Comparison of ENCODE assay signal across 1 cellular context in the genomic region with DNA sequence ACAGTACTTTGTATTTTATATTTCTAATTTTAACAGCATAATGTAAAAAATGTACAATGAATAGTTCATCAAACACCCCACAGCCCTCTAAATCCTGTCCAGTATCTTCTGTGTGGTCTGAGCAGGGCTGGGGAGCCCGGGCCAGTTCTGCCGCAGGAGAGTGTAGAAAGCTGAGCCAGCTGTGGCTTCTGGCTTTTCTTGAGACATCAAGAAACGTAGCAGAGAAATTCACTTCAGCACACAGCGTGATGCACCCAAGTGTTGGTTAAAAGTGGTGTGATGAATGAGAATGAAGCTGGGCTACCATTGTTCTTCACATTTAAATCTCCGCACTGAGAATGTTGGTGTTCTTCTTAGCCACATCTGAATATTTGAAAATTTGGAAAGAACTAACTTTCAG.
TF ChIP-seq lines count a peak whose summit lies in the region.

No MANE protein-coding gene starts in this region.

TF ChIP-seq in WTC11, 78 proteins besides CTCF, POLR2A, EP300 and RAD21 (continued from another document):
- TF ChIP-seq ZNF425 (CRISPR knock-in tag; conservative IDR thresholded peaks at IDR 0.05) = no peak
- TF ChIP-seq, protein P1, sequence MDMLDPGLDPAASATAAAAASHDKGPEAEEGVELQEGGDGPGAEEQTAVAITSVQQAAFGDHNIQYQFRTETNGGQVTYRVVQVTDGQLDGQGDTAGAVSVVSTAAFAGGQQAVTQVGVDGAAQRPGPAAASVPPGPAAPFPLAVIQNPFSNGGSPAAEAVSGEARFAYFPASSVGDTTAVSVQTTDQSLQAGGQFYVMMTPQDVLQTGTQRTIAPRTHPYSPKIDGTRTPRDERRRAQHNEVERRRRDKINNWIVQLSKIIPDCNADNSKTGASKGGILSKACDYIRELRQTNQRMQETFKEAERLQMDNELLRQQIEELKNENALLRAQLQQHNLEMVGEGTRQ (CRISPR knock-in tag; IDR thresholded peaks at IDR 0.05) = no peak
- TF ChIP-seq RORB (CRISPR knock-in tag; IDR thresholded peaks at IDR 0.05) = no peak
TF ChIP-seq in WTC11: peak in this region for 0.
